Comparison of ENCODE assay signal across 7 cellular contexts in genomic region chr7:7042286-7042893, GRCh38.
DNase-seq lines count a peak whose midpoint lies in the region; ATAC-seq, FAIRE-seq and TF ChIP-seq lines count a peak whose summit lies in the region.
"Not testable (repeated sequence)": the region's sequence is repeated elsewhere in the genome, so short reads cannot be mapped to it uniquely, and the experiment has no call there.

No MANE protein-coding gene starts in this region.

- not testable (repeated sequence) for H3K79me2 ChIP-seq in K562 (ENCODE audit: control insufficient read depth, insufficient read depth, low read length)

- peak overlapping the region in 3 of 7 donors; percentile 9 to 29 (median 29) for H3K4me3 Mint-ChIP-seq in CD8-positive, alpha-beta memory T cell
- H3K4me3 Mint-ChIP-seq in T-cell: peak overlapping the region in 1 of 3 donors; percentile 35
- H3K4me3 Mint-ChIP-seq in activated CD4-positive, alpha-beta T cell treated with anti-CD3 and anti-CD28 coated beads, Interleukin-2, amount 10 ng/mL, durations not matched to agents 7 days and 5 days: not testable (repeated sequence)
- H3K4me3 Mint-ChIP-seq in naive thymus-derived CD4-positive, alpha-beta T cell: peak overlapping the region in 7 of 10 donors; percentile 8 to 43 (median 32)

- not testable (repeated sequence) for H3K36me3 Mint-ChIP-seq in CD8-positive, alpha-beta memory T cell; T-cell; activated CD4-positive, alpha-beta T cell treated with anti-CD3 and anti-CD28 coated beads, Interleukin-2, amount 10 ng/mL, durations not matched to agents 7 days and 5 days (ENCODE audit: low read depth); naive thymus-derived CD4-positive, alpha-beta T cell

- peak; percentile 87 for FAIRE-seq in K562 (lab: Jason Lieb, UNC)

- H4K20me1 ChIP-seq in K562 (replicated peaks; ENCODE audit: control insufficient read depth, insufficient read depth, low read length): not testable (repeated sequence)

- peak overlapping the region in 5 of 8 donors; percentile 15 to 79 (median 48) for H3K27ac Mint-ChIP-seq in CD8-positive, alpha-beta memory T cell
- peak overlapping the region; percentile 71 to 80 for H3K27ac Mint-ChIP-seq in T-cell
- H3K27ac Mint-ChIP-seq in activated CD4-positive, alpha-beta T cell treated with anti-CD3 and anti-CD28 coated beads, Interleukin-2, amount 10 ng/mL, durations not matched to agents 7 days and 5 days: peak overlapping the region; percentile 37
- H3K27ac Mint-ChIP-seq in naive thymus-derived CD4-positive, alpha-beta T cell: peak overlapping the region in 7 of 9 donors; percentile 45 to 75 (median 65)

- peak overlapping the region; percentile 87 for H2AFZ ChIP-seq in K562 (ENCODE audit: low read depth, low read length)

- peak; percentile 81 for TF ChIP-seq EP300 in K562 (IDR thresholded peaks at IDR 0.05; ENCODE audit: low read length)

- 10% methylated on average over 7 of the region's 7 CpGs for WGBS in K562 (ENCODE audit: insufficient coverage, low coverage, missing lambda C conversion rate)

- peak overlapping the region; percentile 24 for H3K27ac ChIP-seq in CD8-positive, alpha-beta memory T cell (ENCODE audit: low read depth, low read length)
- peak overlapping the region; percentile 66 for H3K27ac ChIP-seq in K562 (ENCODE audit: extremely low read depth, low read depth, low read length)
- H3K27ac ChIP-seq in naive thymus-derived CD4-positive, alpha-beta T cell (ENCODE audit: low read depth, low read length): not testable (repeated sequence)

- not testable (repeated sequence) for TF ChIP-seq RAD21 in K562 (CRISPR knock-in tag; conservative IDR thresholded peaks at IDR 0.05 in 1 of 2, IDR thresholded peaks at IDR 0.05 in 1 of 2)

- in situ Hi-C loops in K562 (cut with MboI): loop anchor here (5.0 kb wide), 1 partner anchor 55 kb away; no protein-coding TSS in a partner anchor

- TF ChIP-seq POLR2A in K562 (conservative IDR thresholded peaks at IDR 0.05): not testable (repeated sequence)

- H3K4me1 Mint-ChIP-seq in CD8-positive, alpha-beta memory T cell: peaks cover 7 to 15% (median 8%) of the 10 kb centered on the region in 3 donors
- H3K4me1 Mint-ChIP-seq in T-cell: peaks cover 8 to 15% (median 10%) of the 10 kb centered on the region in 3 donors
- H3K4me1 Mint-ChIP-seq in activated CD4-positive, alpha-beta T cell treated with anti-CD3 and anti-CD28 coated beads, Interleukin-2, amount 10 ng/mL, durations not matched to agents 7 days and 5 days: not testable (repeated sequence)
- H3K4me1 Mint-ChIP-seq in naive thymus-derived CD4-positive, alpha-beta T cell: peaks cover 0 to 17% (median 12%) of the 10 kb centered on the region in 7 donors

- H3K9me1 ChIP-seq in K562 (ENCODE audit: control insufficient read depth, insufficient read depth, low read length): not testable (repeated sequence)

- intact Hi-C loops in K562 (cut with micrococcal nuclease): loop anchor here (1.0 to 10.0 kb wide), 2 partner anchors 48 to 58 kb away; no protein-coding TSS in a partner anchor
- intact Hi-C loops in naive thymus-derived CD4-positive, alpha-beta T cell (cut with micrococcal nuclease): loop anchor here in 1 of 2 donors (1.0 kb wide), 1 partner anchor 51 kb away; no protein-coding TSS in a partner anchor

- peak overlapping the region in 1 of 2 experiments; percentile 26; a peak in 1 of 4 replicates for H3K9ac ChIP-seq in K562 (ENCODE audit: insufficient read depth in 1 of 2, low read depth in 2 of 2, low read length in 2 of 2)

- H3K27me3 Mint-ChIP-seq in CD8-positive, alpha-beta memory T cell: peaks cover 2 to 21% of the 10 kb centered on the region in 2 donors
- not testable (repeated sequence) for H3K27me3 Mint-ChIP-seq in T-cell; activated CD4-positive, alpha-beta T cell treated with anti-CD3 and anti-CD28 coated beads, Interleukin-2, amount 10 ng/mL, durations not matched to agents 7 days and 5 days; naive thymus-derived CD4-positive, alpha-beta T cell

- not testable (repeated sequence) for H3K9me3 ChIP-seq in CD8-positive, alpha-beta memory T cell (ENCODE audit: low read length); K562 (replicated peaks; ENCODE audit: control insufficient read depth, insufficient read depth, low read depth, low read length); naive thymus-derived CD4-positive, alpha-beta T cell (ENCODE audit: control insufficient read depth in 2 of 3, low read length in 3 of 3)

- not testable (repeated sequence) for H3K4me1 ChIP-seq in CD8-positive, alpha-beta memory T cell (ENCODE audit: insufficient read depth, low read length); naive thymus-derived CD4-positive, alpha-beta T cell (ENCODE audit: control insufficient read depth in 2 of 2, insufficient read depth in 2 of 2, low read length in 2 of 2)
- peaks cover 6 to 15% of the 10 kb centered on the region in 2 experiments; a peak in 3 of 5 replicates for H3K4me1 ChIP-seq in K562 (replicated peaks in 1 of 2; ENCODE audit: control insufficient read depth in 2 of 2, insufficient read depth in 2 of 2, low read length in 2 of 2)

- H3K9me3 Mint-ChIP-seq in CD8-positive, alpha-beta memory T cell; T-cell; activated CD4-positive, alpha-beta T cell treated with anti-CD3 and anti-CD28 coated beads, Interleukin-2, amount 10 ng/mL, durations not matched to agents 7 days and 5 days; naive thymus-derived CD4-positive, alpha-beta T cell: not testable (repeated sequence)

- not testable (repeated sequence) for TF ChIP-seq CTCF in K562 (IDR thresholded peaks at IDR 0.05 in 2 of 3, conservative IDR thresholded peaks at IDR 0.05 in 1 of 3; ENCODE audit: insufficient read depth in 2 of 3, low read depth in 1 of 3, low read length in 3 of 3)

- H3K4me2 ChIP-seq in K562 (ENCODE audit: insufficient read depth, low read length): peak overlapping the region; percentile 56

- H3K4me3 ChIP-seq in CD8-positive, alpha-beta memory T cell (ENCODE audit: low read length); K562; naive thymus-derived CD4-positive, alpha-beta T cell (ENCODE audit: low read length): not testable (repeated sequence)

- peak; percentile 35 to 91 (median 68) for ATAC-seq in T-cell (replicated peaks in 1 of 4)
- peak; percentile 77 for ATAC-seq in K562
- peak; percentile 42 for ATAC-seq in naive thymus-derived CD4-positive, alpha-beta T cell

- not testable (repeated sequence) for H3K27me3 ChIP-seq in CD8-positive, alpha-beta memory T cell (ENCODE audit: insufficient read depth, low read length, poor library complexity, severe bottlenecking); K562 (ENCODE audit: control insufficient read depth in 2 of 2, insufficient read depth in 2 of 2, low read length in 2 of 2); naive thymus-derived CD4-positive, alpha-beta T cell (ENCODE audit: control insufficient read depth in 2 of 2, insufficient read depth in 2 of 2, low read length in 2 of 2)

- DNase-seq in CD8-positive, alpha-beta memory T cell: peak in 2 of 5 donors; percentile 8 to 25
- DNase-seq in HT1080 (ENCODE audit: low read depth) (peak; percentile 17), OCI-M1 (lab: John Stamatoyannopoulos, UW) (peak; percentile 6), T-cell (peak in 26 of 34 experiments; percentile 2 to 36 (median 11)), K562 (ENCODE audit: extremely low read depth in 1 of 4, low spot score in 3 of 4) (peak in 1 of 4 experiments; percentile 88)
- DNase-seq in activated CD4-positive, alpha-beta T cell treated with anti-CD3 and anti-CD28 coated beads, Interleukin-2, amount 10 ng/mL, durations not matched to agents 7 days and 5 days: peak; percentile 25
- DNase-seq in naive thymus-derived CD4-positive, alpha-beta T cell: peak in 6 of 9 donors; percentile 14 to 51 (median 25)

- BruUV-seq in K562 (replicated peaks; lab: Mats Ljungman, UMichigan): not testable (repeated sequence)

- POLR2A ChIA-PET in CD8-positive, alpha-beta memory T cell (lab: Charles Lee); T-cell (lab: Charles Lee): not testable (repeated sequence)
- POLR2A ChIA-PET in activated CD4-positive, alpha-beta T cell treated with anti-CD3 and anti-CD28 coated beads, Interleukin-2, amount 10 ng/mL, durations not matched to agents 7 days and 5 days (lab: Charles Lee): interaction anchor here (0.6 kb wide), 1 partner anchor 11 kb away, joined by 3 read pairs; no protein-coding TSS in a partner anchor
- POLR2A ChIA-PET in K562 (lab: Yijun Ruan, JAX): interaction anchor here (0.6 to 0.9 kb wide), 3 partner anchors 57 to 599 kb away, joined by 3 to 5 read pairs (median 3); no protein-coding TSS in a partner anchor
- POLR2A ChIA-PET in naive thymus-derived CD4-positive, alpha-beta T cell (lab: Charles Lee): interaction anchor here (1.3 kb wide), 1 partner anchor 140 kb away, joined by 3 read pairs; the partner anchor contains the start of gene C1GALT1

- CTCF ChIA-PET in CD8-positive, alpha-beta memory T cell (lab: Charles Lee); T-cell (lab: Charles Lee); activated CD4-positive, alpha-beta T cell treated with anti-CD3 and anti-CD28 coated beads, Interleukin-2, amount 10 ng/mL, durations not matched to agents 7 days and 5 days (lab: Charles Lee); K562 (lab: Yijun Ruan, JAX; ENCODE audit: low intra/inter-chr PET ratio): not testable (repeated sequence)
- CTCF ChIA-PET in naive thymus-derived CD4-positive, alpha-beta T cell (lab: Charles Lee): interaction anchor here (1.4 kb wide), 1 partner anchor 51 kb away, joined by 5 read pairs; no protein-coding TSS in a partner anchor

- not testable (repeated sequence) for H3K36me3 ChIP-seq in CD8-positive, alpha-beta memory T cell (ENCODE audit: insufficient read depth, low read length); K562 (ENCODE audit: control insufficient read depth, insufficient read depth, low read length); naive thymus-derived CD4-positive, alpha-beta T cell (ENCODE audit: control insufficient read depth in 2 of 3, insufficient read depth in 3 of 3, low read length in 3 of 3)

TF ChIP-seq in K562, 482 proteins besides CTCF, POLR2A, EP300 and RAD21 (continues in another document):
- TF ChIP-seq HDAC1 (IDR thresholded peaks at IDR 0.05): peak in 1 of 2 experiments; percentile 42; a peak in 1 of 4 replicates
- TF ChIP-seq ZKSCAN1 (IDR thresholded peaks at IDR 0.05; ENCODE audit: low read depth, low read length): 0 out of 2 replicates have a peak, but pooled peaks have one; percentile 8
- TF ChIP-seq TRIM28 (IDR thresholded peaks at IDR 0.05): 0 out of 2 replicates have a peak, but pooled peaks have one; percentile 63
- peak; percentile 78 to 89 for TF ChIP-seq FOXK2 (conservative IDR thresholded peaks at IDR 0.05 in 1 of 2, IDR thresholded peaks at IDR 0.05 in 1 of 2; ENCODE audit: low read depth in 2 of 2)
- TF ChIP-seq EP400 (IDR thresholded peaks at IDR 0.05): peak; percentile 31; the same call in 1 of the 2 replicates
